Comparison of ENCODE assay signal across 31 cellular contexts in the genomic region with DNA sequence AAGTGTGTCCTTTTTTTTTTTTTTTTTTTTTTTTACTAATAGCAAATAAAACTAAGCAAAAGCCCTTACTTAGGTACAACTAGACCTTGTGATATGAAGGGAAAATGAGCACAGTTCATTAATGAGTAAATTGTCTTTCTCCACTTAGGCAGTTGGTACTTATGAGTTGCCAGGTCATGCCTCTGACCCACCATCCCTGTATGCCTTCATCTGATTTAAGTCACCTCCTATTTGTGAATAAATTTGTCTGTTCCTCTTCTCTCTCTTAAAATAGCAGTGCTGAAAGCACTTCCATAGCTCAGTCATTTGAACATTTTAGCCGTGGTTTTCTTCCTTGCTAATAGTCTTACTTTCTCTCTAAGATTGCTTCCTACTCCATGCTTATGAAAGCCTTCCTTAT.
DNase-seq lines count a peak whose midpoint lies in the region; ATAC-seq, FAIRE-seq and TF ChIP-seq lines count a peak whose summit lies in the region.
"Had no signal": no experiment of that assay in that cellular context is flagged by ENCODE, and none has a peak within 500 bp of the region (broad histone marks: within the 10 kb centered on the region; RNA-seq: fewer than 3 reads in every experiment).

No MANE protein-coding gene starts in this region.

- H3K4me3 ChIP-seq in GM23338: no peak overlapping the region
- H3K4me3 ChIP-seq: ascending aorta, esophagus muscularis mucosa, heart left ventricle, sigmoid colon, SJSA1 had no signal

- no peak for TF ChIP-seq CTCF in GM23338 (conservative IDR thresholded peaks at IDR 0.05; ENCODE audit: low read depth in 2 of 2)

- H3K27ac Mint-ChIP-seq in GM23338: peak overlapping the region; percentile 58
- peak overlapping the region; percentile 20 for H3K27ac Mint-ChIP-seq in stimulated activated naive B cell treated with anti-CD40 and anti-IgM and Interleukin-4, amounts not matched to agents 10 μg/mL and 1 μg/mL and 100 μg/mL, for 72 hours
- H3K27ac Mint-ChIP-seq: activated naive CD8-positive, alpha-beta T cell treated with anti-CD3 and anti-CD28 coated beads, Interleukin-2, amount 10 ng/mL, durations not matched to agents 7 days and 5 days; naive thymus-derived CD4-positive, alpha-beta T cell; progenitor cell of endocrine pancreas had no signal

- H3K27ac ChIP-seq in GM23338 (ENCODE audit: low read depth): 0 out of 2 replicates have a peak overlapping the region, but pooled peaks have one; percentile 21
- H3K27ac ChIP-seq in cingulate gyrus (ENCODE audit: low read depth, low read length): peak overlapping the region; percentile 78
- H3K27ac ChIP-seq: ascending aorta, esophagus muscularis mucosa, heart left ventricle, sigmoid colon, SJSA1 had no signal

- H3K27me3 ChIP-seq in GM23338 (ENCODE audit: insufficient read depth): no peaks in the 10 kb centered on the region
- H3K27me3 ChIP-seq: ascending aorta, esophagus muscularis mucosa, heart left ventricle, sigmoid colon, SJSA1 had no signal

- H3K4me1 ChIP-seq in GM23338 (ENCODE audit: insufficient read depth): peaks cover 31% of the 10 kb centered on the region
- H3K4me1 ChIP-seq: ascending aorta, SJSA1 had no signal

- H3K79me2 ChIP-seq in GM23338 (replicated peaks; ENCODE audit: insufficient read depth): peaks cover 34% of the 10 kb centered on the region

- no peaks in the 10 kb centered on the region for H3K9me3 Mint-ChIP-seq in GM23338
- H3K9me3 Mint-ChIP-seq in stimulated activated naive B cell treated with anti-CD40 and anti-IgM and Interleukin-4, amounts not matched to agents 10 μg/mL and 1 μg/mL and 100 μg/mL, for 72 hours: peaks cover 0 to 3% of the 10 kb centered on the region in 2 donors
- H3K9me3 Mint-ChIP-seq: activated naive CD8-positive, alpha-beta T cell treated with anti-CD3 and anti-CD28 coated beads, Interleukin-2, amount 10 ng/mL, durations not matched to agents 7 days and 5 days; activated T-cell treated with anti-CD3 and anti-CD28 coated beads, Interleukin-2, amount 50 U/mL, for 4 hours; CD4-positive, CD25-positive, alpha-beta regulatory T cell; naive thymus-derived CD4-positive, alpha-beta T cell had no signal

- H3K9me2 ChIP-seq in GM23338 (ENCODE audit: insufficient read depth): no peaks in the 10 kb centered on the region

- H3K4me1 Mint-ChIP-seq in GM23338: peaks cover 30% of the 10 kb centered on the region
- H3K4me1 Mint-ChIP-seq in stimulated activated naive B cell treated with anti-CD40 and anti-IgM and Interleukin-4, amounts not matched to agents 10 μg/mL and 1 μg/mL and 100 μg/mL, for 72 hours: peaks cover 24 to 40% of the 10 kb centered on the region in 2 donors
- H3K4me1 Mint-ChIP-seq: activated naive CD8-positive, alpha-beta T cell treated with anti-CD3 and anti-CD28 coated beads, Interleukin-2, amount 10 ng/mL, durations not matched to agents 7 days and 5 days had no signal

- H3K36me3 Mint-ChIP-seq in GM23338 (ENCODE audit: low read depth): peaks cover 11% of the 10 kb centered on the region; the same call in 2 of the 3 replicates
- H3K36me3 Mint-ChIP-seq in stimulated activated naive B cell treated with anti-CD40 and anti-IgM and Interleukin-4, amounts not matched to agents 10 μg/mL and 1 μg/mL and 100 μg/mL, for 72 hours: peaks cover 12 to 14% of the 10 kb centered on the region in 2 donors

- H2AFZ ChIP-seq in GM23338: no peak overlapping the region

- no peaks in the 10 kb centered on the region for H3K27me3 Mint-ChIP-seq in GM23338 (ENCODE audit: insufficient read depth, low read depth, poor library complexity)
- no peaks in the 10 kb centered on the region for H3K27me3 Mint-ChIP-seq in stimulated activated naive B cell treated with anti-CD40 and anti-IgM and Interleukin-4, amounts not matched to agents 10 μg/mL and 1 μg/mL and 100 μg/mL, for 72 hours
- H3K27me3 Mint-ChIP-seq: activated naive CD8-positive, alpha-beta T cell treated with anti-CD3 and anti-CD28 coated beads, Interleukin-2, amount 10 ng/mL, durations not matched to agents 7 days and 5 days; CD4-positive, CD25-positive, alpha-beta regulatory T cell; naive thymus-derived CD4-positive, alpha-beta T cell; progenitor cell of endocrine pancreas had no signal

- no peak overlapping the region for H3K4me3 Mint-ChIP-seq in GM23338
- H3K4me3 Mint-ChIP-seq in stimulated activated naive B cell treated with anti-CD40 and anti-IgM and Interleukin-4, amounts not matched to agents 10 μg/mL and 1 μg/mL and 100 μg/mL, for 72 hours: no peak overlapping the region
- H3K4me3 Mint-ChIP-seq: activated naive CD8-positive, alpha-beta T cell treated with anti-CD3 and anti-CD28 coated beads, Interleukin-2, amount 10 ng/mL, durations not matched to agents 7 days and 5 days; activated T-cell treated with anti-CD3 and anti-CD28 coated beads, Interleukin-2, amount 50 U/mL, for 4 hours; CD4-positive, CD25-positive, alpha-beta regulatory T cell; naive thymus-derived CD4-positive, alpha-beta T cell had no signal

- DNase-seq in GM23338 (ENCODE audit: low spot score): no peak
- DNase-seq in MV-4-11 (lab: John Stamatoyannopoulos, UW): peak; percentile 19
- no peak for DNase-seq in stimulated activated naive B cell treated with anti-CD40 and anti-IgM and Interleukin-4, amounts not matched to agents 10 μg/mL and 1 μg/mL and 100 μg/mL, for 72 hours
- DNase-seq in activated CD8-positive, alpha-beta memory T cell treated with anti-CD3 and anti-CD28 coated beads, Interleukin-2, amount 50 U/mL, for 48 hours: no peak
- no peak for DNase-seq in frontal cortex (ENCODE audit: low spot score in 2 of 2)
- DNase-seq: activated CD4-positive, alpha-beta T cell treated with anti-CD3 and anti-CD28 coated beads, Interleukin-2, amount 50 U/mL, for 1 hour; activated CD4-positive, CD25-positive, alpha-beta regulatory T cell; activated gamma-delta T cell; activated naive CD8-positive, alpha-beta T cell treated with anti-CD3 and anti-CD28 coated beads, Interleukin-2, amount 10 ng/mL, durations not matched to agents 7 days and 5 days; activated T-cell treated with anti-CD3 and anti-CD28 coated beads, Interleukin-2, amount 50 U/mL, for 4 hours; CD4-positive, CD25-positive, alpha-beta regulatory T cell; foreskin fibroblast; H7; heart left ventricle; naive thymus-derived CD4-positive, alpha-beta T cell; NCI-H1417; NCI-H2029 treated with DMSO at 0.1 percent for 48 hours; NCI-H2227 treated with DMSO at 0.1 percent for 48 hours; RPMI8226; sigmoid colon; stimulated activated CD4-positive, alpha-beta T cell treated with anti-CD3 and anti-CD28 coated beads, Interleukin-4, amount 100 ng/mL, for 1 hour; T1000; trophoblast cell had no signal

- H3K36me3 ChIP-seq in GM23338 (ENCODE audit: insufficient read depth): no peaks in the 10 kb centered on the region
- H3K36me3 ChIP-seq: sigmoid colon had no signal

- no peaks in the 10 kb centered on the region for H3F3A ChIP-seq in GM23338 (replicated peaks; ENCODE audit: low read depth)

- H4K20me1 ChIP-seq in GM23338 (replicated peaks; ENCODE audit: insufficient read depth): no peaks in the 10 kb centered on the region

- H3K4me2 ChIP-seq in GM23338: no peak overlapping the region

- no peak for ATAC-seq in GM23338
- ATAC-seq in stimulated activated naive B cell treated with anti-CD40 and anti-IgM and Interleukin-4, amounts not matched to agents 10 μg/mL and 1 μg/mL and 100 μg/mL, for 72 hours (replicated peaks): peak; percentile 36 to 46
- no peak for ATAC-seq in GM21723 (IDR thresholded peaks at IDR 0.05; ENCODE audit: unreplicated experiment)
- ATAC-seq: activated T-cell treated with anti-CD3 and anti-CD28 coated beads, Interleukin-2, amount 50 U/mL, for 4 hours; heart left ventricle; naive thymus-derived CD4-positive, alpha-beta T cell had no signal

- FAIRE-seq in frontal cortex (lab: Jason Lieb, UNC): no peak
- FAIRE-seq: D721Med, keratinocyte had no signal

TF ChIP-seq in GM23338, 12 proteins besides CTCF, POLR2A, EP300 and RAD21 (continues in another document):
- TF ChIP-seq STAT1 (IDR thresholded peaks at IDR 0.05; ENCODE audit: unreplicated experiment) (no peak), EZH2 (IDR thresholded peaks at IDR 0.05; ENCODE audit: low read depth, unreplicated experiment) (no peak), ZNF331 (CRISPR knock-in tag; IDR thresholded peaks at IDR 0.05; ENCODE audit: low read depth) (no peak), NANOG (IDR thresholded peaks at IDR 0.05; ENCODE audit: borderline replicate concordance) (no peak)

Comparison
In these comparisons a context has a peak if more than half of its experiments do, and no peak if none do; other contexts are left out.
1. ATAC-seq: peak in stimulated activated naive B cell treated with anti-CD40 and anti-IgM and Interleukin-4, amounts not matched to agents 10 μg/mL and 1 μg/mL and 100 μg/mL, for 72 hours (2 of 2); none in GM23338 (single experiment) and GM21723 (single experiment).